24 cellular contexts compared by ENCODE assay signal in genomic region chr3:152832046-152832445, GRCh38.
"Had no signal": no experiment of that assay in that cellular context is flagged by ENCODE, and none has a peak within 500 bp of the region (broad histone marks: within the 10 kb centered on the region; RNA-seq: fewer than 3 reads in every experiment).

No MANE protein-coding gene starts in this region.

- H3K4me1 ChIP-seq: upper lobe of right lung, uterus had no signal

- H3K36me3 ChIP-seq: stomach, suprapubic skin, thoracic aorta, thyroid gland, tibial artery, tibial nerve, transverse colon, upper lobe of left lung, upper lobe of right lung, uterus, vagina had no signal

- H3K27ac ChIP-seq: stomach, suprapubic skin, testis, thoracic aorta, thyroid gland, tibial artery, tibial nerve, transverse colon, upper lobe of left lung, upper lobe of right lung, uterus, vagina had no signal

- H3K4me3 ChIP-seq: stomach, suprapubic skin, testis, thoracic aorta, thyroid gland, tibial artery, tibial nerve, transverse colon, upper lobe of left lung, upper lobe of right lung, uterus, vagina had no signal

- H3K27me3 ChIP-seq: suprapubic skin, testis, thyroid gland, tibial nerve, upper lobe of left lung, upper lobe of right lung, uterus, vagina had no signal

- H3K9me3 ChIP-seq: stomach, suprapubic skin, testis, thoracic aorta, thyroid gland, tibial artery, tibial nerve, transverse colon, upper lobe of left lung, upper lobe of right lung, uterus, vagina had no signal

- DNase-seq: stimulated activated CD4-positive, alpha-beta T cell treated with anti-CD3 and anti-CD28 coated beads, Interleukin-2, amount 100 ng/mL, for 48 hours; stimulated activated CD4-positive, alpha-beta T cell treated with anti-CD3 and anti-CD28 coated beads, Interleukin-4, amount 100 ng/mL, for 1 hour; stimulated activated CD4-positive, alpha-beta T cell treated with anti-CD3 and anti-CD28 coated beads, Interleukin-4, amount 100 ng/mL, for 24 hours; stimulated activated CD4-positive, alpha-beta T cell treated with anti-CD3 and anti-CD28 coated beads, Interleukin-4, amount 100 ng/mL, for 4 hours; stimulated activated CD8-positive, alpha-beta memory T cell treated with anti-CD3 and anti-CD28 coated beads, Interleukin-4, amount 100 ng/mL, for 48 hours; stimulated activated naive B cell treated with anti-CD40 and anti-IgM and Interleukin-4, amounts not matched to agents 10 μg/mL and 1 μg/mL and 100 μg/mL, for 72 hours; stimulated activated naive CD4-positive, alpha-beta T cell; stimulated activated naive CD4-positive, alpha-beta T cell treated with Interleukin-2 at 50 U/mL for 16 hours; stimulated activated naive CD8-positive, alpha-beta T cell treated with anti-CD3 and anti-CD28 coated beads, Interleukin-15, amount 100 ng/mL, for 72 hours; stimulated activated naive CD8-positive, alpha-beta T cell treated with anti-CD3 and anti-CD28 coated beads, Interleukin-15, Interleukin-2, amounts not matched to agents 100 U/mL and 50 U/mL, for 24 hours; stomach; substantia nigra; testis; thyroid gland; tibial artery; transverse colon; trophoblast cell; upper lobe of right lung; uterus had no signal
